18 cellular contexts compared by ENCODE assay signal in genomic region chr3:76505202-76505875, GRCh38.
"Had no signal": no experiment of that assay in that cellular context is flagged by ENCODE, and none has a peak within 500 bp of the region (broad histone marks: within the 10 kb centered on the region; RNA-seq: fewer than 3 reads in every experiment).

No MANE protein-coding gene starts in this region.

- H3K4me3 ChIP-seq: body of pancreas, colonic mucosa, left lung, skin epidermis, thyroid gland had no signal

- DNase-seq: activated CD4-positive, alpha-beta T cell treated with anti-CD3 and anti-CD28 coated beads, Interleukin-2, amount 50 U/mL, for 4 hours; activated gamma-delta T cell treated with Interleukin-2 at 50 U/mL for 16 hours; activated T-cell treated with anti-CD3 and anti-CD28 coated beads, Interleukin-2, amount 50 U/mL, for 72 hours; amniotic stem cell; body of pancreas; caudate nucleus; colonic mucosa; erythroblast; kidney; left lung; mammary epithelial cell; stimulated activated CD4-positive, alpha-beta T cell treated with anti-CD3 and anti-CD28 coated beads, Interleukin-4, amount 100 ng/mL, for 1 hour; thyroid gland had no signal

- H3K4me1 Mint-ChIP-seq: neural crest cell; stimulated activated effector memory CD8-positive, alpha-beta T cell treated with anti-CD3 and anti-CD28 coated beads, Interleukin-12 subunit alpha, Interleukin-12 subunit beta, amount 100 ng/mL, for 72 hours had no signal

- H3K36me3 ChIP-seq: colonic mucosa, left lung, thyroid gland had no signal

- H3K27me3 ChIP-seq: body of pancreas, colonic mucosa, left lung, thyroid gland had no signal

- ATAC-seq: activated naive CD4-positive, alpha-beta T cell treated with anti-CD3 and anti-CD28 coated beads, Interleukin-2, amount 50 U/mL, for 72 hours; activated T-cell treated with anti-CD3 and anti-CD28 coated beads, Interleukin-2, amount 50 U/mL, for 72 hours; body of pancreas; left lung; stimulated activated effector memory CD8-positive, alpha-beta T cell treated with anti-CD3 and anti-CD28 coated beads, Interleukin-12 subunit alpha, Interleukin-12 subunit beta, amount 100 ng/mL, for 72 hours had no signal

- H3K9me3 Mint-ChIP-seq: neural crest cell had no signal

- H3K27ac Mint-ChIP-seq: activated naive CD4-positive, alpha-beta T cell treated with anti-CD3 and anti-CD28 coated beads, Interleukin-2, amount 50 U/mL, for 72 hours; activated T-cell treated with anti-CD3 and anti-CD28 coated beads, Interleukin-2, amount 50 U/mL, for 72 hours; progenitor cell of endocrine pancreas; stimulated activated effector memory CD8-positive, alpha-beta T cell treated with anti-CD3 and anti-CD28 coated beads, Interleukin-12 subunit alpha, Interleukin-12 subunit beta, amount 100 ng/mL, for 72 hours had no signal

- H3K27me3 Mint-ChIP-seq: progenitor cell of endocrine pancreas had no signal

- H3K4me3 Mint-ChIP-seq: activated T-cell treated with anti-CD3 and anti-CD28 coated beads, Interleukin-2, amount 50 U/mL, for 72 hours; neural crest cell; stimulated activated effector memory CD8-positive, alpha-beta T cell treated with anti-CD3 and anti-CD28 coated beads, Interleukin-12 subunit alpha, Interleukin-12 subunit beta, amount 100 ng/mL, for 72 hours had no signal

- H3K9me3 ChIP-seq: body of pancreas, colonic mucosa, left lung, thyroid gland had no signal

- H3K4me1 ChIP-seq: body of pancreas, colonic mucosa, left lung, thyroid gland had no signal

- H3K27ac ChIP-seq: body of pancreas, colonic mucosa, left lung, skin epidermis, thyroid gland had no signal
